ENCODE assay signal across 8 cellular contexts in the genomic region with DNA sequence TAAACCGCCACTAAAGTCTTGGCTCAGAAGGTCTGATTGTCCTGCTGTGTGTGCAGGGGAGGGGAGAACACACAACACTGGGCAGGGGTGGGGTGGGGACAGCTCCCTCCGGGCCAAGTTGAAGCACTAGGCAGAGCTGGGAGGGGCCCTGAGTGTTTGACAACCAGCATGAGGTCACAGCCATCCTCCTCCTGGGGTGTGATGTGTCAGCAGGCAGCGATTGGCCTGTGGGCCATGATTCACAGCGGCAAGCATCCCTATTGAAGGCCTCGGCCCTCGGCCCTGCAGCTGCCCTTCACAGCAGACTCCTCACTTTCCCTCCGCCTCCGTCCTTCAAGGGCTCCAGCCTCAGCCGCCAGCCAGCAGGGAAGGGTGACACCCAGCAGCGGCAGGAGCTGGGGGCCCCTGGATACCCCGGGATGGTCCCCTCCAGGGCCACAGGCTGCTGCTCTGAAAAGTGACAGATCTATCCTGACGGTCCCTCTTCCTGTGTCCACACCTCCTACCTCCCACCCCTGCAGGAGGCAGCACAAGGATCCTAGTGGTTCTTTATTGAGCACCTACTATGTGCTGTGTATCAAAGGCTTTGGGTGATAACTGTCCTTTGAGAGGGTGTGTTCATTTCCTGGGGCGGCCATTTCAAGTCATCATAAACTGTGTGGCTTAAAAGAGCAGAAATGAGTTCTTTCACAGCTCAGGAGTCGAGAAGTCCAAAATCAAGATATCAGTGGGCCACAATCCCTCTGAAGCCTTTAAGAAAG.
DNase-seq lines count a peak whose midpoint lies in the region; ATAC-seq lines count a peak whose summit lies in the region.

No MANE protein-coding gene starts in this region.

- peak; percentile 99 for DNase-seq in AG08395 (ENCODE audit: low spot score)
- DNase-seq in HS-27A (ENCODE audit: low read depth): peak; percentile 58
- DNase-seq in astrocyte of the hippocampus (ENCODE audit: low read depth, low spot score): peak; percentile 93
- DNase-seq in kidney tubule cell (ENCODE audit: low spot score): peak; percentile 66
- DNase-seq in pons (ENCODE audit: low spot score): no peak

- ATAC-seq in GM19397 (IDR thresholded peaks at IDR 0.05; ENCODE audit: unreplicated experiment): no peak
- ATAC-seq in GM18520 (IDR thresholded peaks at IDR 0.05; ENCODE audit: unreplicated experiment): no peak
- ATAC-seq in HG03095 (IDR thresholded peaks at IDR 0.05; ENCODE audit: unreplicated experiment): no peak
